Comparison of ENCODE assay signal across 1 cellular context in genomic region chr11:121066623-121067022, GRCh38.
TF ChIP-seq lines count a peak whose summit lies in the region.

No MANE protein-coding gene starts in this region.

TF ChIP-seq in HepG2, 621 proteins besides CTCF, POLR2A, EP300 and RAD21 (continued from another document):
- TF ChIP-seq FOXO4 (CRISPR knock-in tag; conservative IDR thresholded peaks at IDR 0.05) (no peak), CHCHD3 (CRISPR knock-in tag; IDR thresholded peaks at IDR 0.05) (no peak), CEBPG (CRISPR knock-in tag; IDR thresholded peaks at IDR 0.05) (no peak), ZFY (CRISPR knock-in tag; IDR thresholded peaks at IDR 0.05) (no peak), GLMP (CRISPR knock-in tag; IDR thresholded peaks at IDR 0.05; ENCODE audit: borderline replicate concordance) (no peak), ZNF558 (CRISPR knock-in tag; IDR thresholded peaks at IDR 0.05; ENCODE audit: borderline replicate concordance) (no peak), NR3C1 (CRISPR knock-in tag; IDR thresholded peaks at IDR 0.05) (no peak), BATF2 (CRISPR knock-in tag; IDR thresholded peaks at IDR 0.05) (no peak), DR1 (CRISPR knock-in tag; IDR thresholded peaks at IDR 0.05) (no peak), HMG20B (CRISPR knock-in tag; conservative IDR thresholded peaks at IDR 0.05) (no peak), NFATC3 (CRISPR knock-in tag; IDR thresholded peaks at IDR 0.05) (no peak), ZNF224 (CRISPR knock-in tag; IDR thresholded peaks at IDR 0.05) (no peak), CREM (IDR thresholded peaks at IDR 0.05) (no peak), CREM (CRISPR knock-in tag; IDR thresholded peaks at IDR 0.05) (no peak), PTBP1 (IDR thresholded peaks at IDR 0.05; ENCODE audit: low read depth, low read length, poor library complexity, severe bottlenecking) (no peak)
TF ChIP-seq in HepG2: peak in this region for 0.
